ENCODE assay signal across 33 cellular contexts in genomic region chr15:85451099-85451700, GRCh38.
"Had no signal": no experiment of that assay in that cellular context is flagged by ENCODE, and none has a peak within 500 bp of the region (broad histone marks: within the 10 kb centered on the region; RNA-seq: fewer than 3 reads in every experiment).

No MANE protein-coding gene starts in this region.

- H2AFZ ChIP-seq: parathyroid adenoma had no signal

- H3K79me2 ChIP-seq: parathyroid adenoma had no signal

- H3K27ac Mint-ChIP-seq: brain; immature natural killer cell; T-helper 1 cell treated with Interleukin-12 subunit alpha and Interleukin-12 subunit beta and Interleukin-4 antibody, amounts not matched to agents 30 μg/mL and 1 μg/mL, for 36 hours had no signal

- DNase-seq: activated CD4-positive, alpha-beta T cell treated with anti-CD3 and anti-CD28 coated beads for 4 hours; activated CD4-positive, alpha-beta T cell treated with anti-CD3 and anti-CD28 coated beads, Interleukin-2, amount 50 U/mL, for 48 hours; activated CD8-positive, alpha-beta memory T cell treated with anti-CD3 and anti-CD28 coated beads for 24 hours; activated gamma-delta T cell; anterior cingulate cortex; cerebellar nuclear complex; colonic mucosa; effector CD8-positive, alpha-beta T cell; erythroblast; heart left ventricle; hypothalamus; immature natural killer cell; kidney; left colon; midbrain; naive thymus-derived CD8-positive, alpha-beta T cell; nucleus accumbens; right cardiac atrium; stimulated activated CD4-positive, alpha-beta T cell treated with anti-CD3 and anti-CD28 coated beads, Interleukin-15, amount 100 ng/mL, for 24 hours; stimulated activated CD4-positive, alpha-beta T cell treated with anti-CD3 and anti-CD28 coated beads, Interleukin-2, amount 100 ng/mL, for 24 hours; stimulated activated naive CD4-positive, alpha-beta T cell treated with Interleukin-2 at 50 U/mL for 16 hours; T-helper 9 cell; trophoblast cell had no signal

- H3K9me3 ChIP-seq: colonic mucosa had no signal

- H3K4me3 Mint-ChIP-seq: brain; immature natural killer cell; neural crest cell; T-helper 1 cell treated with Interleukin-12 subunit alpha and Interleukin-12 subunit beta and Interleukin-4 antibody, amounts not matched to agents 30 μg/mL and 1 μg/mL, for 36 hours had no signal

- H3K4me1 ChIP-seq: colonic mucosa, parathyroid adenoma had no signal

- ATAC-seq: heart left ventricle; left colon; naive thymus-derived CD8-positive, alpha-beta T cell; right cardiac atrium had no signal

- FAIRE-seq: kidney, TTC549, urothelium cell line had no signal

- H3K27me3 Mint-ChIP-seq: activated naive CD4-positive, alpha-beta T cell treated with anti-CD3 and anti-CD28 coated beads, Interleukin-2, amount 50 U/mL, for 24 hours; naive thymus-derived CD8-positive, alpha-beta T cell had no signal

- H3K27me3 ChIP-seq: cardiac muscle cell, colonic mucosa, heart left ventricle had no signal

- H3K36me3 ChIP-seq: cardiac muscle cell, colonic mucosa, heart left ventricle, thoracic aorta had no signal

- H3K27ac ChIP-seq: cardiac muscle cell, colonic mucosa, parathyroid adenoma, thoracic aorta, VCaP had no signal

- H3K9ac ChIP-seq: parathyroid adenoma had no signal

- H3K4me3 ChIP-seq: cardiac muscle cell, colonic mucosa, heart left ventricle, thoracic aorta had no signal
